17 cellular contexts compared by ENCODE assay signal in genomic region chr20:39983655-39984054, GRCh38.
A peak's percentile ranks its signal among the peaks of the same experiment; 100 is the strongest.
DNase-seq lines count a peak whose midpoint lies in the region; ATAC-seq and TF ChIP-seq lines count a peak whose summit lies in the region.
"Had no signal": no experiment of that assay in that cellular context is flagged by ENCODE, and none has a peak within 500 bp of the region (broad histone marks: within the 10 kb centered on the region; RNA-seq: fewer than 3 reads in every experiment).

No MANE protein-coding gene starts in this region.

- H3K27ac Mint-ChIP-seq in CD8-positive, alpha-beta T cell, result no peak overlapping the region
- H3K27ac Mint-ChIP-seq: B cell; CD4-positive, alpha-beta memory T cell; HFFc6 had no signal

- H3K4me1 ChIP-seq in BLaER1, result 0 out of 2 replicates have a peak, but pooled peaks cover 4% of the 10 kb centered on the region
- peaks cover 15% of the 10 kb centered on the region for H3K4me1 ChIP-seq in right cardiac atrium (ENCODE audit: control insufficient read depth, insufficient read depth, low read length)
- H3K4me1 ChIP-seq in right lobe of liver, result peaks cover 0 to 45% (median 7%) of the 10 kb centered on the region in 4 donors
- H3K4me1 ChIP-seq in CD8-positive, alpha-beta T cell (ENCODE audit: insufficient read depth, low read length), result no peaks in the 10 kb centered on the region
- H3K4me1 ChIP-seq in A673 (ENCODE audit: insufficient read depth, low read length, poor library complexity, severe bottlenecking), result peaks cover 5% of the 10 kb centered on the region

- 0 out of 2 replicates have a peak overlapping the region, but pooled peaks have one; percentile 9 for H3K4me2 ChIP-seq in BLaER1

- no peaks in the 10 kb centered on the region for H4K20me1 ChIP-seq in BLaER1

- CTCF ChIA-PET in CD8-positive, alpha-beta T cell (lab: Charles Lee), result no interaction called here
- CTCF ChIA-PET in A673 (lab: Charles Lee), result no interaction called here

- no peak for TF ChIP-seq POLR2A in right lobe of liver (IDR thresholded peaks at IDR 0.05)

- H3K9ac ChIP-seq in BLaER1, result no peak overlapping the region

- no peak overlapping the region for H3K4me3 Mint-ChIP-seq in CD8-positive, alpha-beta T cell
- H3K4me3 Mint-ChIP-seq: B cell; CD4-positive, alpha-beta memory T cell; HFFc6 had no signal

- 54% methylated on average over 1 of the region's 1 CpG for WGBS in right cardiac atrium
- WGBS in right lobe of liver (ENCODE audit: insufficient coverage, low coverage, low lambda C conversion rate, missing lambda C conversion rate), result 14% methylated on average over 1 of the region's 1 CpG

- no peaks in the 10 kb centered on the region for H3K27me3 Mint-ChIP-seq in CD8-positive, alpha-beta T cell (ENCODE audit: low read depth)
- H3K27me3 Mint-ChIP-seq: B cell; CD4-positive, alpha-beta memory T cell had no signal

- H3K4me1 Mint-ChIP-seq in CD8-positive, alpha-beta T cell (ENCODE audit: low read depth), result no peaks in the 10 kb centered on the region
- H3K4me1 Mint-ChIP-seq: B cell; CD4-positive, alpha-beta memory T cell had no signal

- H3K4me3 ChIP-seq in BLaER1 (no peak overlapping the region), right cardiac atrium (ENCODE audit: low read length) (no peak overlapping the region), right lobe of liver (no peak overlapping the region), A673 (ENCODE audit: low read depth, low read length, poor library complexity, severe bottlenecking) (no peak overlapping the region)
- H3K4me3 ChIP-seq in CD8-positive, alpha-beta T cell (ENCODE audit: low read depth, low read length), result no peak overlapping the region

- POLR2A ChIA-PET in CD8-positive, alpha-beta T cell (lab: Charles Lee), result no interaction called here
- POLR2A ChIA-PET in A673 (lab: Charles Lee; ENCODE audit: low non-redundant PET), result no interaction called here

- DNase-seq in epithelial cell of prostate (ENCODE audit: low read depth, low spot score) (no peak), right cardiac atrium (no peak), right lobe of liver (peak in 1 of 3 donors; percentile 72), HT-29 (ENCODE audit: low spot score) (no peak), A673 (ENCODE audit: low spot score) (no peak)
- no peak for DNase-seq in CD8-positive, alpha-beta T cell
- DNase-seq: CD4-positive, alpha-beta memory T cell; DMS53; GF-D8; HCEC 1CT; HFFc6; IMR-90 had no signal

- no peaks in the 10 kb centered on the region for H3K36me3 ChIP-seq in BLaER1
- no peaks in the 10 kb centered on the region for H3K36me3 ChIP-seq in right lobe of liver
- H3K36me3 ChIP-seq in CD8-positive, alpha-beta T cell (ENCODE audit: insufficient read depth, low read length), result no peaks in the 10 kb centered on the region
- no peaks in the 10 kb centered on the region for H3K36me3 ChIP-seq in A673 (ENCODE audit: insufficient read depth, low read length, poor library complexity, severe bottlenecking)

- H3K27me3 ChIP-seq in BLaER1 (no peaks in the 10 kb centered on the region), right cardiac atrium (ENCODE audit: control insufficient read depth, insufficient read depth) (no peaks in the 10 kb centered on the region), right lobe of liver (no peaks in the 10 kb centered on the region), A673 (replicated peaks; ENCODE audit: insufficient read depth, low read depth, low read length, poor library complexity) (no peaks in the 10 kb centered on the region)
- H3K27me3 ChIP-seq in CD8-positive, alpha-beta T cell (ENCODE audit: insufficient read depth, low read length), result no peaks in the 10 kb centered on the region

- BruUV-seq in A673 (replicated peaks; lab: Mats Ljungman, UMichigan), result no TSS peak

- H3K27ac ChIP-seq in BLaER1 (no peak overlapping the region), epithelial cell of prostate (peak overlapping the region; percentile 43), right cardiac atrium (ENCODE audit: low read length) (no peak overlapping the region), right lobe of liver (peak overlapping the region in 2 of 3 donors; percentile 36 to 51), A673 (ENCODE audit: low read depth, low read length, poor library complexity, severe bottlenecking) (no peak overlapping the region)
- H3K27ac ChIP-seq in CD8-positive, alpha-beta T cell (ENCODE audit: low read depth, low read length), result no peak overlapping the region
- H3K27ac ChIP-seq: C4-2B had no signal

- ATAC-seq in right cardiac atrium (peak; percentile 54 to 67), right lobe of liver (peak; percentile 72 to 92 (median 80)), HG03097 (IDR thresholded peaks at IDR 0.05; ENCODE audit: low FRiP score, unreplicated experiment) (no peak)
- no peak for ATAC-seq in CD8-positive, alpha-beta T cell

- no peaks in the 10 kb centered on the region for H3K9me3 ChIP-seq in BLaER1
- no peaks in the 10 kb centered on the region for H3K9me3 ChIP-seq in right cardiac atrium (ENCODE audit: control insufficient read depth, low read length)
- no peaks in the 10 kb centered on the region for H3K9me3 ChIP-seq in right lobe of liver
- H3K9me3 ChIP-seq in CD8-positive, alpha-beta T cell (ENCODE audit: low read length), result no peaks in the 10 kb centered on the region
- H3K9me3 ChIP-seq in A673 (ENCODE audit: low read depth, low read length, poor library complexity, severe bottlenecking), result no peaks in the 10 kb centered on the region
- H3K9me3 ChIP-seq: Caco-2 had no signal

- TF ChIP-seq CTCF in right lobe of liver (IDR thresholded peaks at IDR 0.05), result no peak
- no peak for TF ChIP-seq CTCF in CD8-positive, alpha-beta T cell (IDR thresholded peaks at IDR 0.05)
- TF ChIP-seq CTCF in A673 (conservative IDR thresholded peaks at IDR 0.05; ENCODE audit: low read depth, low read length), result no peak

- intact Hi-C loops in right cardiac atrium (cut with DNase I) (no loop called here), right lobe of liver (cut with DNase I) (loop anchor here (10.0 kb wide), 1 partner anchor 89 kb away; no protein-coding TSS in a partner anchor), A673 (cut with micrococcal nuclease; ENCODE audit: unreplicated experiment) (no loop called here)
- intact Hi-C loops in CD8-positive, alpha-beta T cell (cut with DNase I, micrococcal nuclease), result no loop called here

- no peaks in the 10 kb centered on the region for H3K36me3 Mint-ChIP-seq in CD8-positive, alpha-beta T cell
- H3K36me3 Mint-ChIP-seq: CD4-positive, alpha-beta memory T cell had no signal

- no peaks in the 10 kb centered on the region for H3K9me3 Mint-ChIP-seq in CD8-positive, alpha-beta T cell

Comparison
In these comparisons a context has a peak if more than half of its experiments do, and no peak if none do; other contexts are left out.
1. H3K27ac ChIP-seq: peak in epithelial cell of prostate (single experiment) and right lobe of liver (2 of 3); none in BLaER1 (single experiment), right cardiac atrium (single experiment), CD8-positive, alpha-beta T cell (single experiment) and A673 (single experiment).
2. ATAC-seq: peak in right cardiac atrium (2 of 2) and right lobe of liver (4 of 4); none in CD8-positive, alpha-beta T cell (single experiment) and HG03097 (single experiment).
3. intact Hi-C loops: an anchor here in right lobe of liver (10.0 kb wide); none called in right cardiac atrium, CD8-positive, alpha-beta T cell and A673.